ENCODE assay signal across 1 cellular context in the genomic region with DNA sequence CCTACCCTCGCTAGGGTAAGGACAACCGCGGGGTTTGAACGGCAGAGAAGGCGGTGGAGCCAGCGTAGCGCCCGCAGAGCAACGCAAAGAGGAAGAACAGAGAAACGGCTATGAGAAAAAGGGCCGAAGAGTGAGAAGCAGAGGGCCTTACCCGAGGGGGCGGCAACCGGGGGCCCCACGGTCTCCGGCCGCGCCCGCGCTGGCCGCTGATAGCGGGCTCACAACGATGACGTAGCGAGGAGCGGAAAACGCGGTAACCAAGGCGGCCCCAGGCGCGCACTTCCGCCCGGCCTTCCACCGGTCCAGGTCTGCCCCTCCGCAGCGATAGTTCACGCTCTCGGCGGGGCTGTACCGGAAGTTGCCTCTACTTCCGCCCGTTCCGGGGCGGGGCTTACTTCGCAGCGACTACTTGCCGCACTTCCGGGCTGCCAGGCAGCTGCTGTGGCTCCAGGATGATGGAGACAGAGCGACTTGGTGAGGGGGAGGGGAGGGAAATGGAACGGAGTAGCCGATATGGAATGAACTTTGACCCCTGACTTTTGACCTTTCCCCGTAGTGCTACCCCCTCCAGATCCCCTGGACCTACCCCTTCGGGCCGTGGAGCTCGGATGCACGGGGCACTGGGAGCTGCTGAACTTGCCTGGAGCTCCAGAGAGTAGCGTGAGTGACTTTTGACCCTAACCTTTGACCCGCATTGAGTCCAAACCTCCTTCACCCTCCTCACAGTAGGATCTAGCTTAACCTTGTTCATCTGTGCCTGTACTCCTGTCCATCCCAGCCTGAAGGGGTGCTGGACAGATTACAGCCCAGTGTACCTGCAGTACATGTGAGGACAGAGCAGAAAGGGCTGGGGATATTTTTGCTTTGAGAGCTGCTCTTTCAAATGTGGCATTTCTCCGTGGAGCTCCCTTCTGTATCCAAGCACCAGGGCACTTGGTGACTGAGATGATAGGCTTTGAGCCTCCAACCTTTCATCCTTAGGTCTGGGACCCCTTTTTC.
TF ChIP-seq lines count a peak whose summit lies in the region.

NELFE (minus strand) TSS at position 231 of the 999 bp plus-strand sequence. CDS start 525 bp downstream, outside the sequence.
SKIC2 (plus strand) TSS at position 435 of the 999 bp plus-strand sequence; CDS start at position 453, 18 bp downstream.

TF ChIP-seq in A549, 52 proteins besides CTCF, POLR2A, EP300 and RAD21 (continued from another document):
- TF ChIP-seq PBX3 (IDR thresholded peaks at IDR 0.05) (peak; percentile 38; the same call in 1 of the 2 replicates), HOXB13 (CRISPR knock-in tag; IDR thresholded peaks at IDR 0.05; ENCODE audit: low read depth) (no peak), PHF8 (IDR thresholded peaks at IDR 0.05; ENCODE audit: borderline replicate concordance, low read depth) (peak; percentile 67), NR3C1 (IDR thresholded peaks at IDR 0.05) (no peak), JUN (IDR thresholded peaks at IDR 0.05) (peak; percentile 78 to 82; a peak in 3 of 5 replicates), GATA3 (IDR thresholded peaks at IDR 0.05; ENCODE audit: borderline replicate concordance) (0 out of 2 replicates have a peak, but pooled peaks have one; percentile 10)
- TF ChIP-seq, protein P1, sequence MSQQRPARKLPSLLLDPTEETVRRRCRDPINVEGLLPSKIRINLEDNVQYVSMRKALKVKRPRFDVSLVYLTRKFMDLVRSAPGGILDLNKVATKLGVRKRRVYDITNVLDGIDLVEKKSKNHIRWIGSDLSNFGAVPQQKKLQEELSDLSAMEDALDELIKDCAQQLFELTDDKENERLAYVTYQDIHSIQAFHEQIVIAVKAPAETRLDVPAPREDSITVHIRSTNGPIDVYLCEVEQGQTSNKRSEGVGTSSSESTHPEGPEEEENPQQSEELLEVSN (IDR thresholded peaks at IDR 0.05; ENCODE audit: borderline replicate concordance, low read depth) = peak; percentile 71; the same call in 1 of the 2 replicates
